In genomic region chr5:71533614-71534013, GRCh38 we compare ENCODE assay signal across 1 cellular context.
TF ChIP-seq lines count a peak whose summit lies in the region.

No MANE protein-coding gene starts in this region.

TF ChIP-seq in HepG2, 621 proteins besides CTCF, POLR2A, EP300 and RAD21:
- TF ChIP-seq ZBTB10 (CRISPR knock-in tag; IDR thresholded peaks at IDR 0.05; ENCODE audit: borderline replicate concordance), result no peak
- no peak for TF ChIP-seq ZFP36L2 (CRISPR knock-in tag; IDR thresholded peaks at IDR 0.05)
- TF ChIP-seq ZNF205 (CRISPR knock-in tag; IDR thresholded peaks at IDR 0.05), result no peak
- 0 out of 2 replicates have a peak, but pooled peaks have one; percentile 35 for TF ChIP-seq RFXAP (CRISPR knock-in tag; IDR thresholded peaks at IDR 0.05; ENCODE audit: borderline replicate concordance)
- TF ChIP-seq ZSCAN21 (CRISPR knock-in tag; IDR thresholded peaks at IDR 0.05; ENCODE audit: borderline replicate concordance), result no peak
- peak; percentile 97 for TF ChIP-seq RFXANK (CRISPR knock-in tag; IDR thresholded peaks at IDR 0.05)
- TF ChIP-seq E2F2 (CRISPR knock-in tag; IDR thresholded peaks at IDR 0.05; ENCODE audit: borderline replicate concordance), result no peak
- TF ChIP-seq RFX5 (IDR thresholded peaks at IDR 0.05; ENCODE audit: low read depth, low read length), result peak; percentile 95
